10 cellular contexts compared by ENCODE assay signal in genomic region chr3:122572940-122573412, GRCh38. TPM values are rescaled to one million over a fixed set of nuclear protein-coding genes. Genes with fewer than 3 reads are reported as not detected.
DNase-seq lines count a peak whose midpoint lies in the region; ATAC-seq and TF ChIP-seq lines count a peak whose summit lies in the region.
"Had no signal": no experiment of that assay in that cellular context is flagged by ENCODE, and none has a peak within 500 bp of the region (broad histone marks: within the 10 kb centered on the region; RNA-seq: fewer than 3 reads in every experiment).

No MANE protein-coding gene starts in this region.

- H3K79me2 ChIP-seq in H9 (ENCODE audit: insufficient read depth, low read length): no peaks in the 10 kb centered on the region

- no peaks in the 10 kb centered on the region for H3K79me1 ChIP-seq in H9 (ENCODE audit: insufficient read depth, low read depth, low read length, poor library complexity, severe bottlenecking)

- DNase-seq in CD8-positive, alpha-beta T cell: peak in 4 of 7 experiments; percentile 19 to 54 (median 32)
- DNase-seq in H9 (peak; percentile 67), Peyer's patch (peak in 2 of 3 donors; percentile 46 to 65), progenitor cell of endocrine pancreas (ENCODE audit: low spot score, unreplicated experiment) (no peak), COR-L47 (lab: John Stamatoyannopoulos, UW) (no peak), NCI-H1048 (lab: John Stamatoyannopoulos, UW) (no peak)
- peak in 2 of 3 experiments; percentile 16 to 20 for DNase-seq in effector memory CD8-positive, alpha-beta T cell
- DNase-seq: heart right ventricle had no signal

- WGBS in H9 (ENCODE audit: extremely low coverage, insufficient read length, low lambda C conversion rate): no CpG with 5 or more reads among the region's 3 CpGs

- POLR2A ChIA-PET in CD8-positive, alpha-beta T cell (lab: Charles Lee): interaction anchor here (1.5 kb wide), 1 partner anchor 105 kb away, joined by 3 read pairs; no protein-coding TSS in a partner anchor

- CTCF ChIA-PET in CD8-positive, alpha-beta T cell (lab: Charles Lee): interaction anchor here (1.4 kb wide), 1 partner anchor 12 kb away, joined by 6 read pairs; no protein-coding TSS in a partner anchor

- no peak overlapping the region for H2BK120ac ChIP-seq in H9 (ENCODE audit: low read depth, low read length, poor library complexity, severe bottlenecking)

- TF ChIP-seq CTCF in CD8-positive, alpha-beta T cell (IDR thresholded peaks at IDR 0.05): no peak
- no peak for TF ChIP-seq CTCF in H9 (conservative IDR thresholded peaks at IDR 0.05)
- no peak for TF ChIP-seq CTCF in Peyer's patch (IDR thresholded peaks at IDR 0.05)
- TF ChIP-seq CTCF in progenitor cell of endocrine pancreas (IDR thresholded peaks at IDR 0.05; ENCODE audit: unreplicated experiment): no peak

- H3K27ac ChIP-seq in CD8-positive, alpha-beta T cell (ENCODE audit: low read depth, low read length): no peak overlapping the region
- H3K27ac ChIP-seq in H9 (ENCODE audit: insufficient read length, low read depth, low read length) (no peak overlapping the region), Peyer's patch (peak overlapping the region in 1 of 4 donors; percentile 2)
- H3K27ac ChIP-seq: heart right ventricle had no signal

- H3K4me3 ChIP-seq in CD8-positive, alpha-beta T cell (ENCODE audit: low read depth, low read length): no peak overlapping the region
- no peak overlapping the region for H3K4me3 ChIP-seq in Peyer's patch
- H3K4me3 ChIP-seq: heart right ventricle, uterus had no signal

- H2BK12ac ChIP-seq in H9 (ENCODE audit: insufficient read length, low read depth, low read length): no peak overlapping the region

- H2BK20ac ChIP-seq in H9 (ENCODE audit: low read depth, low read length, poor library complexity, severe bottlenecking): no peak overlapping the region

- H3T11ph ChIP-seq in H9 (ENCODE audit: low read length): no peak overlapping the region

- no peak overlapping the region for H3K4me3 Mint-ChIP-seq in CD8-positive, alpha-beta T cell
- H3K4me3 Mint-ChIP-seq in H9 (no peak overlapping the region; a peak in 1 of 5 replicates), progenitor cell of endocrine pancreas (ENCODE audit: low read depth) (no peak overlapping the region)
- peak overlapping the region in 1 of 2 donors; percentile 23 for H3K4me3 Mint-ChIP-seq in effector memory CD8-positive, alpha-beta T cell

- H3K27me3 Mint-ChIP-seq in CD8-positive, alpha-beta T cell (ENCODE audit: low read depth): no peaks in the 10 kb centered on the region
- H3K27me3 Mint-ChIP-seq in H9 (ENCODE audit: low read depth) (peaks cover 8% of the 10 kb centered on the region), progenitor cell of endocrine pancreas (peaks cover 8% of the 10 kb centered on the region)
- no peaks in the 10 kb centered on the region for H3K27me3 Mint-ChIP-seq in effector memory CD8-positive, alpha-beta T cell

- peaks cover 56% of the 10 kb centered on the region for H3K36me3 Mint-ChIP-seq in CD8-positive, alpha-beta T cell
- H3K36me3 Mint-ChIP-seq in H9 (ENCODE audit: insufficient read depth in 1 of 3, low read depth in 3 of 3) (peaks cover 0 to 5% (median 0%) of the 10 kb centered on the region in 3 experiments; a peak in 2 of 7 replicates), progenitor cell of endocrine pancreas (ENCODE audit: insufficient read depth) (peaks cover 6% of the 10 kb centered on the region)
- H3K36me3 Mint-ChIP-seq in effector memory CD8-positive, alpha-beta T cell (ENCODE audit: insufficient read depth): peaks cover 47% of the 10 kb centered on the region

- no peak overlapping the region for H3K4me2 ChIP-seq in H9 (ENCODE audit: insufficient read depth, insufficient read length, low read length)

- H3K23me2 ChIP-seq in H9 (ENCODE audit: insufficient read length, low read depth, low read length, poor library complexity, severe bottlenecking): peaks cover 4% of the 10 kb centered on the region

- H3K4ac ChIP-seq in H9 (ENCODE audit: low read depth, low read length): no peak overlapping the region

- H3K9me3 Mint-ChIP-seq in CD8-positive, alpha-beta T cell: no peaks in the 10 kb centered on the region
- no peaks in the 10 kb centered on the region for H3K9me3 Mint-ChIP-seq in H9
- no peaks in the 10 kb centered on the region for H3K9me3 Mint-ChIP-seq in effector memory CD8-positive, alpha-beta T cell
- H3K9me3 Mint-ChIP-seq in progenitor cell of endocrine pancreas (ENCODE audit: low read depth): no peaks in the 10 kb centered on the region

- H3K4me1 Mint-ChIP-seq in CD8-positive, alpha-beta T cell (ENCODE audit: low read depth): peaks cover 53% of the 10 kb centered on the region
- peaks cover 22 to 24% of the 10 kb centered on the region in 2 experiments for H3K4me1 Mint-ChIP-seq in H9
- H3K4me1 Mint-ChIP-seq in effector memory CD8-positive, alpha-beta T cell (ENCODE audit: low read depth in 2 of 2): peaks cover 34 to 51% of the 10 kb centered on the region in 2 donors
- peaks cover 21% of the 10 kb centered on the region for H3K4me1 Mint-ChIP-seq in progenitor cell of endocrine pancreas (ENCODE audit: low read depth)

- H3K9ac ChIP-seq in H9 (ENCODE audit: extremely low read depth, insufficient read length, low read length): no peak overlapping the region

- H2AFZ ChIP-seq in H9 (ENCODE audit: low read length): no peak overlapping the region

- H3K4me1 ChIP-seq in CD8-positive, alpha-beta T cell (ENCODE audit: insufficient read depth, low read length): peaks cover 12% of the 10 kb centered on the region
- peaks cover 3% of the 10 kb centered on the region; the same call in 1 of the 2 replicates for H3K4me1 ChIP-seq in H9 (ENCODE audit: insufficient read depth, low read length)
- peaks cover 0 to 4% (median 0%) of the 10 kb centered on the region in 4 donors for H3K4me1 ChIP-seq in Peyer's patch
- H3K4me1 ChIP-seq: uterus had no signal

- peak; percentile 62 for ATAC-seq in CD8-positive, alpha-beta T cell
- peak; percentile 79 for ATAC-seq in effector memory CD8-positive, alpha-beta T cell (replicated peaks)
- ATAC-seq in GM18505 (IDR thresholded peaks at IDR 0.05; ENCODE audit: unreplicated experiment): no peak

- H4K20me1 ChIP-seq in H9 (ENCODE audit: control insufficient read depth, insufficient read depth, insufficient read length): no peaks in the 10 kb centered on the region

- H4K5ac ChIP-seq in H9 (ENCODE audit: insufficient read length, low read depth, low read length): no peak overlapping the region

- no peak overlapping the region for H2BK5ac ChIP-seq in H9 (ENCODE audit: insufficient read length, low read length)

- intact Hi-C loops in CD8-positive, alpha-beta T cell (cut with DNase I, micrococcal nuclease): loop anchor here in 1 of 2 experiments (5.0 kb wide), 1 partner anchor 39 kb away; no protein-coding TSS in a partner anchor

- H2BK15ac ChIP-seq in H9 (ENCODE audit: low read depth, low read length): no peak overlapping the region

- H3K56ac ChIP-seq in H9 (ENCODE audit: insufficient read length, low read depth, low read length): no peak overlapping the region

- no peak overlapping the region for H4K91ac ChIP-seq in H9 (ENCODE audit: insufficient read length, low read depth, low read length)

- H2AK5ac ChIP-seq in H9 (ENCODE audit: insufficient read length, low read length): no peak overlapping the region

- no peak overlapping the region for H4K8ac ChIP-seq in H9 (replicated peaks; ENCODE audit: insufficient read length, low read depth, low read length)

- H3K27me3 ChIP-seq in CD8-positive, alpha-beta T cell (ENCODE audit: insufficient read depth, low read length): no peaks in the 10 kb centered on the region
- H3K27me3 ChIP-seq in H9 (ENCODE audit: insufficient read depth, low read length) (no peaks in the 10 kb centered on the region), Peyer's patch (no peaks in the 10 kb centered on the region)
- H3K27me3 ChIP-seq: heart right ventricle, uterus had no signal

- H3K27ac Mint-ChIP-seq in CD8-positive, alpha-beta T cell: peak overlapping the region; percentile 37
- H3K27ac Mint-ChIP-seq in H9: peak overlapping the region; percentile 76 to 92 (median 86); a peak in 4 of 7 replicates
- H3K27ac Mint-ChIP-seq in effector memory CD8-positive, alpha-beta T cell: peak overlapping the region; percentile 89 to 91
- H3K27ac Mint-ChIP-seq in progenitor cell of endocrine pancreas: peak overlapping the region; percentile 81

- no peak overlapping the region; the same call in 1 of the 2 replicates for H3K14ac ChIP-seq in H9 (ENCODE audit: insufficient read depth, low read length)

- peaks cover 3% of the 10 kb centered on the region for H3K36me3 ChIP-seq in CD8-positive, alpha-beta T cell (ENCODE audit: insufficient read depth, low read length)
- H3K36me3 ChIP-seq in Peyer's patch: peaks cover 0 to 46% (median 0%) of the 10 kb centered on the region in 3 donors
- H3K36me3 ChIP-seq: uterus had no signal

- H3K23ac ChIP-seq in H9 (ENCODE audit: insufficient read length, low read depth, low read length): no peak overlapping the region

- H3K9me3 ChIP-seq in CD8-positive, alpha-beta T cell (ENCODE audit: low read length): no peaks in the 10 kb centered on the region
- H3K9me3 ChIP-seq in H9 (ENCODE audit: control insufficient read depth, low read depth, low read length): no peaks in the 10 kb centered on the region
- H3K9me3 ChIP-seq in Peyer's patch: no peaks in the 10 kb centered on the region
- H3K9me3 ChIP-seq: heart right ventricle, uterus had no signal

- TF ChIP-seq POLR2A in Peyer's patch (IDR thresholded peaks at IDR 0.05): no peak
- no peak for TF ChIP-seq POLR2A in GM18505 (IDR thresholded peaks at IDR 0.05; ENCODE audit: borderline replicate concordance, extremely low read depth, insufficient read depth, insufficient read length)

- H3K18ac ChIP-seq in H9 (ENCODE audit: insufficient read length, low read depth, low read length): no peak overlapping the region

RNA-seq across cellular contexts. Expression of gene PARP15, which starts 4.5 kb away (rescaled TPM):
- 10 to 100 TPM; 43.5 to 43.8 TPM for total RNA-seq in CD8-positive, alpha-beta T cell
- 0.18 and 0.24 TPM in 2 replicates for total RNA-seq in H9 (2021)
- total RNA-seq in Peyer's patch: 100 to 1,000 TPM in 1 of 4 donors, 1 to 10 TPM in 3; 3.1 to 109 (median 6.5) TPM
- 0.55 TPM in 2 replicates for total RNA-seq in progenitor cell of endocrine pancreas

RNA-seq across cellular contexts. Expression of gene DTX3L, which starts 8.8 kb away (rescaled TPM):
- total RNA-seq in CD8-positive, alpha-beta T cell: 10 to 100 TPM; 14.1 to 14.3 TPM
- total RNA-seq in H9 (2021) (6.6 and 7.5 TPM in 2 replicates), Peyer's patch (10 to 100 TPM; 31.2 to 47.3 (median 33.7) TPM), progenitor cell of endocrine pancreas (13.0 and 14.5 TPM in 2 replicates)

RNA-seq across cellular contexts. Expression of gene PARP9, which starts 8.9 kb away (rescaled TPM):
- total RNA-seq in CD8-positive, alpha-beta T cell: 10 to 100 TPM; 12.0 to 12.1 TPM
- total RNA-seq in H9 (2021) (3.4 and 3.9 TPM in 2 replicates), Peyer's patch (10 to 100 TPM; 26.4 to 38.8 (median 31.2) TPM), progenitor cell of endocrine pancreas (11.3 and 11.5 TPM in 2 replicates)

RNA-seq across cellular contexts. Expression of gene KPNA1, which starts 58.2 kb away (rescaled TPM):
- 10 to 100 TPM; 39.3 to 45.0 TPM for total RNA-seq in CD8-positive, alpha-beta T cell
- total RNA-seq in H9 (2021) (71.7 and 71.8 TPM in 2 replicates), Peyer's patch (10 to 100 TPM; 27.1 to 62.7 (median 43.9) TPM), progenitor cell of endocrine pancreas (82.5 and 85.5 TPM in 2 replicates)

Comparison
In these comparisons a context has a peak if more than half of its experiments do, and no peak if none do; other contexts are left out.
1. DNase-seq: peak in CD8-positive, alpha-beta T cell (4 of 7), H9 (single experiment), Peyer's patch (2 of 3) and effector memory CD8-positive, alpha-beta T cell (2 of 3); none in progenitor cell of endocrine pancreas (single experiment), COR-L47 (single experiment) and NCI-H1048 (single experiment).
2. H3K27ac Mint-ChIP-seq: peak in every context shown above with its lines; median percentile 90 in effector memory CD8-positive, alpha-beta T cell; 86 in H9; 81 in progenitor cell of endocrine pancreas; 37 in CD8-positive, alpha-beta T cell.